Comparison of ENCODE assay signal across 8 cellular contexts in genomic region chr17:40123811-40124114, GRCh38. TPM values are rescaled to one million over a fixed set of nuclear protein-coding genes. Genes with fewer than 3 reads are reported as not detected.
DNase-seq lines count a peak whose midpoint lies in the region; ATAC-seq and TF ChIP-seq lines count a peak whose summit lies in the region.

No MANE protein-coding gene starts in this region.

- TF ChIP-seq CTCF in MCF 10A (IDR thresholded peaks at IDR 0.05; ENCODE audit: unreplicated experiment) = no peak
- no peak for TF ChIP-seq CTCF in upper lobe of left lung (IDR thresholded peaks at IDR 0.05)

- H2AK5ac ChIP-seq in mesendoderm (ENCODE audit: low read length) = no peak overlapping the region

- no peak for TF ChIP-seq EP300 in upper lobe of left lung (IDR thresholded peaks at IDR 0.05)

- no peak overlapping the region for H4K8ac ChIP-seq in mesendoderm (ENCODE audit: low read depth, low read length)

- peaks cover 3% of the 10 kb centered on the region for H3K4me1 ChIP-seq in mesendoderm (ENCODE audit: control insufficient read depth, low read depth, low read length)
- H3K4me1 ChIP-seq in upper lobe of left lung = peaks cover 22 to 34% (median 28%) of the 10 kb centered on the region in 4 donors

- H3K23ac ChIP-seq in mesendoderm (ENCODE audit: low read length) = no peak overlapping the region

- H3K36me3 Mint-ChIP-seq in activated naive CD4-positive, alpha-beta T cell treated with anti-CD3 and anti-CD28 coated beads, Interleukin-2, amount 10 ng/mL, durations not matched to agents 7 days and 5 days = peaks cover 25% of the 10 kb centered on the region
- H3K36me3 Mint-ChIP-seq in MCF 10A (ENCODE audit: insufficient read depth, unreplicated experiment) = peaks cover 57% of the 10 kb centered on the region

- H3K4me2 ChIP-seq in mesendoderm (ENCODE audit: low read length) = peak overlapping the region; percentile 73

- no peaks in the 10 kb centered on the region for H3K9me3 ChIP-seq in upper lobe of left lung

- H3K27me3 ChIP-seq in mesendoderm (ENCODE audit: insufficient read depth, low read length, poor library complexity) (no peaks in the 10 kb centered on the region), upper lobe of left lung (no peaks in the 10 kb centered on the region)

- H3K36me3 ChIP-seq in mesendoderm (ENCODE audit: control insufficient read depth, insufficient read depth, low read length) (peaks cover 6% of the 10 kb centered on the region), upper lobe of left lung (peaks cover 7 to 35% (median 16%) of the 10 kb centered on the region in 4 donors)

- no peak overlapping the region for H2BK15ac ChIP-seq in mesendoderm (replicated peaks; ENCODE audit: low read depth)

- WGBS in mesendoderm (ENCODE audit: extremely low coverage, insufficient coverage, low lambda C conversion rate) = no CpG with 5 or more reads among the region's 2 CpGs
- 0% methylated on average over 2 of the region's 2 CpGs for WGBS in upper lobe of left lung, 2 donors

- POLR2A ChIA-PET in MCF 10A (lab: Yijun Ruan, JAX) = interaction anchor here (0.5 to 6.3 kb wide), 24 partner anchors 10 to 197 kb away, joined by 3 to 160 read pairs (median 5); partner anchors contain the start of genes CASC3, CSF3, MED24 and NR1D1

- no peaks in the 10 kb centered on the region for H3K27me3 Mint-ChIP-seq in activated naive CD4-positive, alpha-beta T cell treated with anti-CD3 and anti-CD28 coated beads, Interleukin-2, amount 10 ng/mL, durations not matched to agents 7 days and 5 days
- no peaks in the 10 kb centered on the region for H3K27me3 Mint-ChIP-seq in MCF 10A (ENCODE audit: insufficient read depth, unreplicated experiment)

- no peaks in the 10 kb centered on the region for H3K9me3 Mint-ChIP-seq in activated naive CD4-positive, alpha-beta T cell treated with anti-CD3 and anti-CD28 coated beads, Interleukin-2, amount 10 ng/mL, durations not matched to agents 7 days and 5 days
- H3K9me3 Mint-ChIP-seq in MCF 10A (ENCODE audit: unreplicated experiment) = no peaks in the 10 kb centered on the region

- peak overlapping the region; percentile 98 for H3K56ac ChIP-seq in mesendoderm (ENCODE audit: low read length)

- peak overlapping the region; percentile 64 for H3K4me3 ChIP-seq in mesendoderm (ENCODE audit: low read length)
- peak overlapping the region; percentile 72 to 100 (median 84) for H3K4me3 ChIP-seq in upper lobe of left lung

- peaks cover 8% of the 10 kb centered on the region for H3K79me1 ChIP-seq in mesendoderm (ENCODE audit: low read length)

- peak overlapping the region; percentile 91 for H3K27ac Mint-ChIP-seq in activated naive CD4-positive, alpha-beta T cell treated with anti-CD3 and anti-CD28 coated beads, Interleukin-2, amount 10 ng/mL, durations not matched to agents 7 days and 5 days
- H3K27ac Mint-ChIP-seq in MCF 10A (ENCODE audit: low read depth, unreplicated experiment) = peak overlapping the region; percentile 72

- no peak overlapping the region for H3K4ac ChIP-seq in mesendoderm (ENCODE audit: low read depth, low read length)

- H2BK120ac ChIP-seq in mesendoderm (ENCODE audit: low read depth, low read length) = no peak overlapping the region

- DNase-seq in activated naive CD4-positive, alpha-beta T cell treated with anti-CD3 and anti-CD28 coated beads, Interleukin-2, amount 10 ng/mL, durations not matched to agents 7 days and 5 days = no peak
- DNase-seq in activated naive CD4-positive, alpha-beta T cell treated with anti-CD3 and anti-CD28 coated beads, Interleukin-2, amount 50 U/mL, for 16 hours = no peak
- DNase-seq in MCF 10A (ENCODE audit: unreplicated experiment) (no peak), mesendoderm (no peak), upper lobe of left lung (no peak), NCI-H526 treated with DMSO at 0.1 percent for 48 hours (lab: John Stamatoyannopoulos, UW) (no peak), activated gamma-delta T cell treated with Interleukin-2 at 50 U/mL for 16 hours (no peak)

- peak overlapping the region; percentile 98 for H3K9ac ChIP-seq in mesendoderm (ENCODE audit: low read length)

- peaks cover 48% of the 10 kb centered on the region for H3K79me2 ChIP-seq in mesendoderm (ENCODE audit: control insufficient read depth, insufficient read depth, low read length)

- H4K5ac ChIP-seq in mesendoderm (ENCODE audit: low read length) = no peak overlapping the region

- no peak for TF ChIP-seq POLR2A in upper lobe of left lung (IDR thresholded peaks at IDR 0.05)

- peaks cover 37% of the 10 kb centered on the region for H3K4me1 Mint-ChIP-seq in activated naive CD4-positive, alpha-beta T cell treated with anti-CD3 and anti-CD28 coated beads, Interleukin-2, amount 10 ng/mL, durations not matched to agents 7 days and 5 days
- H3K4me1 Mint-ChIP-seq in MCF 10A (ENCODE audit: insufficient read depth, unreplicated experiment) = peaks cover 20% of the 10 kb centered on the region

- H3K4me3 Mint-ChIP-seq in activated naive CD4-positive, alpha-beta T cell treated with anti-CD3 and anti-CD28 coated beads, Interleukin-2, amount 10 ng/mL, durations not matched to agents 7 days and 5 days = peak overlapping the region; percentile 83
- peak overlapping the region; percentile 99 for H3K4me3 Mint-ChIP-seq in MCF 10A (ENCODE audit: unreplicated experiment)

- CTCF ChIA-PET in activated naive CD4-positive, alpha-beta T cell treated with anti-CD3 and anti-CD28 coated beads, Interleukin-2, amount 10 ng/mL, durations not matched to agents 7 days and 5 days (lab: Charles Lee) = interaction anchor here (1.0 to 3.0 kb wide), 5 partner anchors 10 to 74 kb away, joined by 3 to 34 read pairs (median 11); no protein-coding TSS in a partner anchor
- CTCF ChIA-PET in MCF 10A (lab: Yijun Ruan, JAX) = interaction anchor here (1.0 to 3.4 kb wide), 10 partner anchors 10 to 186 kb away, joined by 3 to 38 read pairs (median 4); partner anchors contain the start of genes CASC3 and NR1D1

- intact Hi-C loops in MCF 10A (cut with micrococcal nuclease) = loop anchor here (1.0 kb wide), 1 partner anchor 16 kb away; no protein-coding TSS in a partner anchor

- ATAC-seq in upper lobe of left lung (ENCODE audit: low FRiP score in 2 of 2) (no peak), HG03378 (IDR thresholded peaks at IDR 0.05; ENCODE audit: unreplicated experiment) (no peak)

- H3K27ac ChIP-seq in mesendoderm (ENCODE audit: low read depth, low read length) (no peak overlapping the region), upper lobe of left lung (peak overlapping the region; percentile 97 to 100 (median 98))

- no peak overlapping the region for H3K18ac ChIP-seq in mesendoderm (ENCODE audit: low read length)

- no peak overlapping the region for H2BK5ac ChIP-seq in mesendoderm (ENCODE audit: low read length)

- BruUV-seq in MCF 10A (replicated peaks; lab: Mats Ljungman, UMichigan) = TSS peak; percentile 32

RNA-seq across cellular contexts. Expression of gene MSL1, which starts 2.0 kb away (rescaled TPM):
- 59.8 and 62.2 TPM in 2 replicates for total RNA-seq in MCF 10A (2022)
- polyA plus RNA-seq in mesendoderm (2013, experiment 1 of 2) = 40.3 TPM
- 40.9 TPM for polyA plus RNA-seq in mesendoderm (2013, experiment 2 of 2)
- 100 to 1,000 TPM in 3 of 6 donors, 10 to 100 TPM in 3; 57.6 to 240 (median 97.0) TPM for total RNA-seq in upper lobe of left lung

RNA-seq across cellular contexts. Expression of gene CASC3, which starts 16.6 kb away (rescaled TPM):
- 73.5 and 78.3 TPM in 2 replicates for total RNA-seq in MCF 10A (2022)
- polyA plus RNA-seq in mesendoderm (2013, experiment 1 of 2) = 77.1 TPM
- polyA plus RNA-seq in mesendoderm (2013, experiment 2 of 2) = 77.4 TPM
- total RNA-seq in upper lobe of left lung = 100 to 1,000 TPM in 2 of 6 donors, 10 to 100 TPM in 4; 52.2 to 141 (median 75.0) TPM

RNA-seq across cellular contexts. Expression of gene NR1D1, which starts 23.4 kb away (rescaled TPM):
- total RNA-seq in MCF 10A (2022) (7.5 and 8.8 TPM in 2 replicates), upper lobe of left lung (10 to 100 TPM in 5 of 6 donors, 1 to 10 TPM in 1; 3.8 to 24.7 (median 15.8) TPM)
- 2.3 TPM for polyA plus RNA-seq in mesendoderm (2013, experiment 1 of 2)
- polyA plus RNA-seq in mesendoderm (2013, experiment 2 of 2) = 2.5 TPM

RNA-seq across cellular contexts. Expression of gene RAPGEFL1, which starts 53.5 kb away (rescaled TPM):
- total RNA-seq in MCF 10A (2022) = 4.9 and 5.6 TPM in 2 replicates
- polyA plus RNA-seq in mesendoderm (2013, experiment 1 of 2) = 5.5 TPM
- polyA plus RNA-seq in mesendoderm (2013, experiment 2 of 2) = 5.6 TPM
- 10 to 100 TPM in 4 of 6 donors, 1 to 10 TPM in 2; 7.6 to 44.0 (median 13.5) TPM for total RNA-seq in upper lobe of left lung
